ENCODE assay signal across 1 cellular context in genomic region chr17:72890711-72891110, GRCh38.
TF ChIP-seq lines count a peak whose summit lies in the region.

No MANE protein-coding gene starts in this region.

TF ChIP-seq in K562, 482 proteins besides CTCF, POLR2A, EP300 and RAD21 (continued from another document and continues in another):
- TF ChIP-seq ZBTB33 (CRISPR knock-in tag; IDR thresholded peaks at IDR 0.05) (no peak), CC2D1A (IDR thresholded peaks at IDR 0.05) (no peak), MXI1 (IDR thresholded peaks at IDR 0.05; ENCODE audit: low read depth, low read length) (no peak), ZFP30 (CRISPR knock-in tag; IDR thresholded peaks at IDR 0.05; ENCODE audit: borderline replicate concordance) (no peak), SMAD2 (IDR thresholded peaks at IDR 0.05; ENCODE audit: low read depth, low read length) (no peak), DPF2 (IDR thresholded peaks at IDR 0.05) (peak; percentile 63), ZNF311 (CRISPR knock-in tag; IDR thresholded peaks at IDR 0.05) (no peak), ZNF76 (CRISPR knock-in tag; IDR thresholded peaks at IDR 0.05; ENCODE audit: borderline replicate concordance) (no peak), PHTF2 (CRISPR knock-in tag; IDR thresholded peaks at IDR 0.05) (no peak), NFE2 (IDR thresholded peaks at IDR 0.05; ENCODE audit: low read depth) (peak; percentile 70), HMGXB4 (CRISPR knock-in tag; IDR thresholded peaks at IDR 0.05) (no peak), MEIS2 (IDR thresholded peaks at IDR 0.05; ENCODE audit: partially characterized antibody) (peak; percentile 84), ADNP (tag; IDR thresholded peaks at IDR 0.05) (no peak), HMG20B (CRISPR knock-in tag; IDR thresholded peaks at IDR 0.05) (no peak), E2F3 (CRISPR knock-in tag; IDR thresholded peaks at IDR 0.05) (no peak), SNAPC5 (CRISPR knock-in tag; IDR thresholded peaks at IDR 0.05) (no peak), JUND (IDR thresholded peaks at IDR 0.05; ENCODE audit: borderline replicate concordance, low read depth, low read length) (peak; percentile 15; the same call in 1 of the 2 replicates), JUND (tag; IDR thresholded peaks at IDR 0.05; ENCODE audit: borderline replicate concordance, low read depth, low read length) (no peak; the same call in 2 of the 3 replicates), SUPT5H (IDR thresholded peaks at IDR 0.05) (no peak), MAZ (CRISPR knock-in tag; conservative IDR thresholded peaks at IDR 0.05 in 1 of 2, IDR thresholded peaks at IDR 0.05 in 1 of 2) (no peak), BHLHE40 (IDR thresholded peaks at IDR 0.05; ENCODE audit: low read length) (no peak), NFE2L1 (tag; IDR thresholded peaks at IDR 0.05; ENCODE audit: borderline replicate concordance, low read depth) (no peak; the same call in 1 of the 2 replicates), KDM5B (IDR thresholded peaks at IDR 0.05; ENCODE audit: insufficient replicate concordance, low read depth, low read length) (no peak), ZBTB1 (CRISPR knock-in tag; IDR thresholded peaks at IDR 0.05; ENCODE audit: borderline replicate concordance, low read depth) (no peak), EZH2 (IDR thresholded peaks at IDR 0.05; ENCODE audit: borderline replicate concordance, low read depth, low read length) (no peak), FOSL1 (tag; conservative IDR thresholded peaks at IDR 0.05) (peak; percentile 23; the same call in 1 of the 2 replicates), ATF1 (CRISPR knock-in tag; IDR thresholded peaks at IDR 0.05) (no peak), ATF1 (tag; IDR thresholded peaks at IDR 0.05) (no peak), FOXJ2 (tag; IDR thresholded peaks at IDR 0.05) (no peak), ZNF408 (CRISPR knock-in tag; IDR thresholded peaks at IDR 0.05; ENCODE audit: low read depth) (no peak), FOXA1 (IDR thresholded peaks at IDR 0.05; ENCODE audit: borderline replicate concordance) (no peak), HNRNPL (IDR thresholded peaks at IDR 0.05; ENCODE audit: low read depth, low read length) (no peak), SRSF7 (optimal IDR thresholded peaks at IDR 0.05; ENCODE audit: low read depth, low read length) (no peak), ZNF696 (CRISPR knock-in tag; conservative IDR thresholded peaks at IDR 0.05) (no peak), ZNF12 (CRISPR knock-in tag; IDR thresholded peaks at IDR 0.05) (no peak), SMAD1 (IDR thresholded peaks at IDR 0.05; ENCODE audit: low read depth, low read length, partially characterized antibody) (no peak), MAFF (IDR thresholded peaks at IDR 0.05; ENCODE audit: low read length) (peak; percentile 56; the same call in 1 of the 2 replicates), U2AF2 (optimal IDR thresholded peaks at IDR 0.05; ENCODE audit: low read depth, low read length) (no peak), ZNF280B (CRISPR knock-in tag; IDR thresholded peaks at IDR 0.05) (no peak), SP2 (IDR thresholded peaks at IDR 0.05; ENCODE audit: extremely low read depth, low read depth, low read length, poor library complexity, severe bottlenecking) (no peak), ZFP36 (IDR thresholded peaks at IDR 0.05; ENCODE audit: low read depth, low read length, partially characterized antibody) (no peak)
- TF ChIP-seq, protein P1, sequence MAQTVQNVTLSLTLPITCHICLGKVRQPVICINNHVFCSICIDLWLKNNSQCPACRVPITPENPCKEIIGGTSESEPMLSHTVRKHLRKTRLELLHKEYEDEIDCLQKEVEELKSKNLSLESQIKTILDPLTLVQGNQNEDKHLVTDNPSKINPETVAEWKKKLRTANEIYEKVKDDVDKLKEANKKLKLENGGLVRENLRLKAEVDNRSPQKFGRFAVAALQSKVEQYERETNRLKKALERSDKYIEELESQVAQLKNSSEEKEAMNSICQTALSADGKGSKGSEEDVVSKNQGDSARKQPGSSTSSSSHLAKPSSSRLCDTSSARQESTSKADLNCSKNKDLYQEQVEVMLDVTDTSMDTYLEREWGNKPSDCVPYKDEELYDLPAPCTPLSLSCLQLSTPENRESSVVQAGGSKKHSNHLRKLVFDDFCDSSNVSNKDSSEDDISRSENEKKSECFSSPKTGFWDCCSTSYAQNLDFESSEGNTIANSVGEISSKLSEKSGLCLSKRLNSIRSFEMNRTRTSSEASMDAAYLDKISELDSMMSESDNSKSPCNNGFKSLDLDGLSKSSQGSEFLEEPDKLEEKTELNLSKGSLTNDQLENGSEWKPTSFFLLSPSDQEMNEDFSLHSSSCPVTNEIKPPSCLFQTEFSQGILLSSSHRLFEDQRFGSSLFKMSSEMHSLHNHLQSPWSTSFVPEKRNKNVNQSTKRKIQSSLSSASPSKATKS (CRISPR knock-in tag; IDR thresholded peaks at IDR 0.05) = no peak
- TF ChIP-seq, protein P2, sequence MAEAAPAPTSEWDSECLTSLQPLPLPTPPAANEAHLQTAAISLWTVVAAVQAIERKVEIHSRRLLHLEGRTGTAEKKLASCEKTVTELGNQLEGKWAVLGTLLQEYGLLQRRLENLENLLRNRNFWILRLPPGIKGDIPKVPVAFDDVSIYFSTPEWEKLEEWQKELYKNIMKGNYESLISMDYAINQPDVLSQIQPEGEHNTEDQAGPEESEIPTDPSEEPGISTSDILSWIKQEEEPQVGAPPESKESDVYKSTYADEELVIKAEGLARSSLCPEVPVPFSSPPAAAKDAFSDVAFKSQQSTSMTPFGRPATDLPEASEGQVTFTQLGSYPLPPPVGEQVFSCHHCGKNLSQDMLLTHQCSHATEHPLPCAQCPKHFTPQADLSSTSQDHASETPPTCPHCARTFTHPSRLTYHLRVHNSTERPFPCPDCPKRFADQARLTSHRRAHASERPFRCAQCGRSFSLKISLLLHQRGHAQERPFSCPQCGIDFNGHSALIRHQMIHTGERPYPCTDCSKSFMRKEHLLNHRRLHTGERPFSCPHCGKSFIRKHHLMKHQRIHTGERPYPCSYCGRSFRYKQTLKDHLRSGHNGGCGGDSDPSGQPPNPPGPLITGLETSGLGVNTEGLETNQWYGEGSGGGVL (CRISPR knock-in tag; IDR thresholded peaks at IDR 0.05) = no peak
- TF ChIP-seq, protein P3, sequence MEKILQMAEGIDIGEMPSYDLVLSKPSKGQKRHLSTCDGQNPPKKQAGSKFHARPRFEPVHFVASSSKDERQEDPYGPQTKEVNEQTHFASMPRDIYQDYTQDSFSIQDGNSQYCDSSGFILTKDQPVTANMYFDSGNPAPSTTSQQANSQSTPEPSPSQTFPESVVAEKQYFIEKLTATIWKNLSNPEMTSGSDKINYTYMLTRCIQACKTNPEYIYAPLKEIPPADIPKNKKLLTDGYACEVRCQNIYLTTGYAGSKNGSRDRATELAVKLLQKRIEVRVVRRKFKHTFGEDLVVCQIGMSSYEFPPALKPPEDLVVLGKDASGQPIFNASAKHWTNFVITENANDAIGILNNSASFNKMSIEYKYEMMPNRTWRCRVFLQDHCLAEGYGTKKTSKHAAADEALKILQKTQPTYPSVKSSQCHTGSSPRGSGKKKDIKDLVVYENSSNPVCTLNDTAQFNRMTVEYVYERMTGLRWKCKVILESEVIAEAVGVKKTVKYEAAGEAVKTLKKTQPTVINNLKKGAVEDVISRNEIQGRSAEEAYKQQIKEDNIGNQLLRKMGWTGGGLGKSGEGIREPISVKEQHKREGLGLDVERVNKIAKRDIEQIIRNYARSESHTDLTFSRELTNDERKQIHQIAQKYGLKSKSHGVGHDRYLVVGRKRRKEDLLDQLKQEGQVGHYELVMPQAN (IDR thresholded peaks at IDR 0.05; ENCODE audit: borderline replicate concordance) = no peak
- TF ChIP-seq, protein P4, sequence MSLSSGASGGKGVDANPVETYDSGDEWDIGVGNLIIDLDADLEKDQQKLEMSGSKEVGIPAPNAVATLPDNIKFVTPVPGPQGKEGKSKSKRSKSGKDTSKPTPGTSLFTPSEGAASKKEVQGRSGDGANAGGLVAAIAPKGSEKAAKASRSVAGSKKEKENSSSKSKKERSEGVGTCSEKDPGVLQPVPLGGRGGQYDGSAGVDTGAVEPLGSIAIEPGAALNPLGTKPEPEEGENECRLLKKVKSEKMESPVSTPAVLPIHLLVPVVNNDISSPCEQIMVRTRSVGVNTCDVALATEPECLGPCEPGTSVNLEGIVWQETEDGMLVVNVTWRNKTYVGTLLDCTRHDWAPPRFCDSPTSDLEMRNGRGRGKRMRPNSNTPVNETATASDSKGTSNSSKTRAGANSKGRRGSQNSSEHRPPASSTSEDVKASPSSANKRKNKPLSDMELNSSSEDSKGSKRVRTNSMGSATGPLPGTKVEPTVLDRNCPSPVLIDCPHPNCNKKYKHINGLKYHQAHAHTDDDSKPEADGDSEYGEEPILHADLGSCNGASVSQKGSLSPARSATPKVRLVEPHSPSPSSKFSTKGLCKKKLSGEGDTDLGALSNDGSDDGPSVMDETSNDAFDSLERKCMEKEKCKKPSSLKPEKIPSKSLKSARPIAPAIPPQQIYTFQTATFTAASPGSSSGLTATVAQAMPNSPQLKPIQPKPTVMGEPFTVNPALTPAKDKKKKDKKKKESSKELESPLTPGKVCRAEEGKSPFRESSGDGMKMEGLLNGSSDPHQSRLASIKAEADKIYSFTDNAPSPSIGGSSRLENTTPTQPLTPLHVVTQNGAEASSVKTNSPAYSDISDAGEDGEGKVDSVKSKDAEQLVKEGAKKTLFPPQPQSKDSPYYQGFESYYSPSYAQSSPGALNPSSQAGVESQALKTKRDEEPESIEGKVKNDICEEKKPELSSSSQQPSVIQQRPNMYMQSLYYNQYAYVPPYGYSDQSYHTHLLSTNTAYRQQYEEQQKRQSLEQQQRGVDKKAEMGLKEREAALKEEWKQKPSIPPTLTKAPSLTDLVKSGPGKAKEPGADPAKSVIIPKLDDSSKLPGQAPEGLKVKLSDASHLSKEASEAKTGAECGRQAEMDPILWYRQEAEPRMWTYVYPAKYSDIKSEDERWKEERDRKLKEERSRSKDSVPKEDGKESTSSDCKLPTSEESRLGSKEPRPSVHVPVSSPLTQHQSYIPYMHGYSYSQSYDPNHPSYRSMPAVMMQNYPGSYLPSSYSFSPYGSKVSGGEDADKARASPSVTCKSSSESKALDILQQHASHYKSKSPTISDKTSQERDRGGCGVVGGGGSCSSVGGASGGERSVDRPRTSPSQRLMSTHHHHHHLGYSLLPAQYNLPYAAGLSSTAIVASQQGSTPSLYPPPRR (CRISPR knock-in tag; IDR thresholded peaks at IDR 0.05; ENCODE audit: borderline replicate concordance) = no peak
- TF ChIP-seq, protein P5, sequence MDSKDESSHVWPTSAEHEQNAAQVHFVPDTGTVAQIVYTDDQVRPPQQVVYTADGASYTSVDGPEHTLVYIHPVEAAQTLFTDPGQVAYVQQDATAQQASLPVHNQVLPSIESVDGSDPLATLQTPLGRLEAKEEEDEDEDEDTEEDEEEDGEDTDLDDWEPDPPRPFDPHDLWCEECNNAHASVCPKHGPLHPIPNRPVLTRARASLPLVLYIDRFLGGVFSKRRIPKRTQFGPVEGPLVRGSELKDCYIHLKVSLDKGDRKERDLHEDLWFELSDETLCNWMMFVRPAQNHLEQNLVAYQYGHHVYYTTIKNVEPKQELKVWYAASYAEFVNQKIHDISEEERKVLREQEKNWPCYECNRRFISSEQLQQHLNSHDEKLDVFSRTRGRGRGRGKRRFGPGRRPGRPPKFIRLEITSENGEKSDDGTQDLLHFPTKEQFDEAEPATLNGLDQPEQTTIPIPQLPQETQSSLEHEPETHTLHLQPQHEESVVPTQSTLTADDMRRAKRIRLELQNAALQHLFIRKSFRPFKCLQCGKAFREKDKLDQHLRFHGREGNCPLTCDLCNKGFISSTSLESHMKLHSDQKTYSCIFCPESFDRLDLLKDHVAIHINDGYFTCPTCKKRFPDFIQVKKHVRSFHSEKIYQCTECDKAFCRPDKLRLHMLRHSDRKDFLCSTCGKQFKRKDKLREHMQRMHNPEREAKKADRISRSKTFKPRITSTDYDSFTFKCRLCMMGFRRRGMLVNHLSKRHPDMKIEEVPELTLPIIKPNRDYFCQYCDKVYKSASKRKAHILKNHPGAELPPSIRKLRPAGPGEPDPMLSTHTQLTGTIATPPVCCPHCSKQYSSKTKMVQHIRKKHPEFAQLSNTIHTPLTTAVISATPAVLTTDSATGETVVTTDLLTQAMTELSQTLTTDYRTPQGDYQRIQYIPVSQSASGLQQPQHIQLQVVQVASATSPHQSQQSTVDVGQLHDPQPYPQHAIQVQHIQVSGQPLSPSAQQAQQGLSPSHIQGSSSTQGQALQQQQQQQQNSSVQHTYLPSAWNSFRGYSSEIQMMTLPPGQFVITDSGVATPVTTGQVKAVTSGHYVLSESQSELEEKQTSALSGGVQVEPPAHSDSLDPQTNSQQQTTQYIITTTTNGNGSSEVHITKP (IDR thresholded peaks at IDR 0.05; ENCODE audit: partially characterized antibody) = no peak
